In the genomic region with DNA sequence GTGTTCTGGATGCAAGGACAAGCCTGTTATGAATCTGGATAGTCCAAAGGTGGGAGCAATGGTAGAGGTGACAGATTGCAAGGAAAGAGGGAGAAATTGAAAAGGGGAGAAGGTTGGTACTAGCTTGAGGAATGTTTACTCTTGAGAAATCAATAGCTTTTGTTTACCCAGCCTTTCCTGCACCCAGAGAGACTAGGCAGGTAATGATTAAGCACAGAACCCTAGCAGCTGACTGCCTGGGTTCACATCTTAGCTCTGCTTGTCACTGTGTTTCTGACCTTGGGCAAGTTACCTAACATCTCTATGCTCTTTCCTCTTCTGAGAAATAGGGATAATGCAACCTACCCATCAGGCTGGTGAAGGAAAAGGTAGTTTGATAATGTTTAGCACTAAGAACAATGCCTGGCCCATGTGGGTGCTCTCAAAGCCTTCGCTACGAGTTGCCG, we compare ENCODE assay signal across 1 cellular context.
TF ChIP-seq lines count a peak whose summit lies in the region.

No MANE protein-coding gene starts in this region.

TF ChIP-seq in HepG2, 621 proteins besides CTCF, POLR2A, EP300 and RAD21 (continued from another document and continues in another):
- TF ChIP-seq, protein P1, sequence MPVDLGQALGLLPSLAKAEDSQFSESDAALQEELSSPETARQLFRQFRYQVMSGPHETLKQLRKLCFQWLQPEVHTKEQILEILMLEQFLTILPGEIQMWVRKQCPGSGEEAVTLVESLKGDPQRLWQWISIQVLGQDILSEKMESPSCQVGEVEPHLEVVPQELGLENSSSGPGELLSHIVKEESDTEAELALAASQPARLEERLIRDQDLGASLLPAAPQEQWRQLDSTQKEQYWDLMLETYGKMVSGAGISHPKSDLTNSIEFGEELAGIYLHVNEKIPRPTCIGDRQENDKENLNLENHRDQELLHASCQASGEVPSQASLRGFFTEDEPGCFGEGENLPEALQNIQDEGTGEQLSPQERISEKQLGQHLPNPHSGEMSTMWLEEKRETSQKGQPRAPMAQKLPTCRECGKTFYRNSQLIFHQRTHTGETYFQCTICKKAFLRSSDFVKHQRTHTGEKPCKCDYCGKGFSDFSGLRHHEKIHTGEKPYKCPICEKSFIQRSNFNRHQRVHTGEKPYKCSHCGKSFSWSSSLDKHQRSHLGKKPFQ (CRISPR knock-in tag; IDR thresholded peaks at IDR 0.05; ENCODE audit: insufficient replicate concordance) = no peak
- TF ChIP-seq MAF1 (CRISPR knock-in tag; IDR thresholded peaks at IDR 0.05; ENCODE audit: borderline replicate concordance) = no peak
- no peak for TF ChIP-seq PCBP1 (IDR thresholded peaks at IDR 0.05; ENCODE audit: borderline replicate concordance, low read depth, low read length)
- TF ChIP-seq ZFP90 (CRISPR knock-in tag; IDR thresholded peaks at IDR 0.05; ENCODE audit: borderline replicate concordance) = peak; percentile 65; the same call in 1 of the 2 replicates
- peak; percentile 98 for TF ChIP-seq FOXJ3 (CRISPR knock-in tag; IDR thresholded peaks at IDR 0.05; ENCODE audit: borderline replicate concordance)
- TF ChIP-seq, protein P2, sequence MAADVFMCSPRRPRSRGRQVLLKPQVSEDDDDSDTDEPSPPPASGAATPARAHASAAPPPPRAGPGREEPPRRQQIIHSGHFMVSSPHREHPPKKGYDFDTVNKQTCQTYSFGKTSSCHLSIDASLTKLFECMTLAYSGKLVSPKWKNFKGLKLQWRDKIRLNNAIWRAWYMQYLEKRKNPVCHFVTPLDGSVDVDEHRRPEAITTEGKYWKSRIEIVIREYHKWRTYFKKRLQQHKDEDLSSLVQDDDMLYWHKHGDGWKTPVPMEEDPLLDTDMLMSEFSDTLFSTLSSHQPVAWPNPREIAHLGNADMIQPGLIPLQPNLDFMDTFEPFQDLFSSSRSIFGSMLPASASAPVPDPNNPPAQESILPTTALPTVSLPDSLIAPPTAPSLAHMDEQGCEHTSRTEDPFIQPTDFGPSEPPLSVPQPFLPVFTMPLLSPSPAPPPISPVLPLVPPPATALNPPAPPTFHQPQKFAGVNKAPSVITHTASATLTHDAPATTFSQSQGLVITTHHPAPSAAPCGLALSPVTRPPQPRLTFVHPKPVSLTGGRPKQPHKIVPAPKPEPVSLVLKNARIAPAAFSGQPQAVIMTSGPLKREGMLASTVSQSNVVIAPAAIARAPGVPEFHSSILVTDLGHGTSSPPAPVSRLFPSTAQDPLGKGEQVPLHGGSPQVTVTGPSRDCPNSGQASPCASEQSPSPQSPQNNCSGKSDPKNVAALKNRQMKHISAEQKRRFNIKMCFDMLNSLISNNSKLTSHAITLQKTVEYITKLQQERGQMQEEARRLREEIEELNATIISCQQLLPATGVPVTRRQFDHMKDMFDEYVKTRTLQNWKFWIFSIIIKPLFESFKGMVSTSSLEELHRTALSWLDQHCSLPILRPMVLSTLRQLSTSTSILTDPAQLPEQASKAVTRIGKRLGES (CRISPR knock-in tag; IDR thresholded peaks at IDR 0.05; ENCODE audit: borderline replicate concordance) = no peak
- no peak for TF ChIP-seq ATRX (CRISPR knock-in tag; IDR thresholded peaks at IDR 0.05; ENCODE audit: borderline replicate concordance)
- peak; percentile 98 for TF ChIP-seq NFKBIZ (CRISPR knock-in tag; IDR thresholded peaks at IDR 0.05)
- TF ChIP-seq, protein P3, sequence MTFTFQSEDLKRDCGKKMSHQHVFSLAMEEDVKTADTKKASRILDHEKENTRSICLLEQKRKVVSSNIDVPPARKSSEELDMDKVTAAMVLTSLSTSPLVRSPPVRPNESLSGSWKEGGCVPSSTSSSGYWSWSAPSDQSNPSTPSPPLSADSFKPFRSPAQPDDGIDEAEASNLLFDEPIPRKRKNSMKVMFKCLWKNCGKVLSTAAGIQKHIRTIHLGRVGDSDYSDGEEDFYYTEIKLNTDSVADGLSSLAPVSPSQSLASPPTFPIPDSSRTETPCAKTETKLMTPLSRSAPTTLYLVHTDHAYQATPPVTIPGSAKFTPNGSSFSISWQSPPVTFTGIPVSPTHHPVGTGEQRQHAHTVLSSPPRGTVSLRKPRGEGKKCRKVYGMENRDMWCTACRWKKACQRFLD (CRISPR knock-in tag; IDR thresholded peaks at IDR 0.05; ENCODE audit: borderline replicate concordance) = no peak
- peak; percentile 81 for TF ChIP-seq TBX2 (CRISPR knock-in tag; IDR thresholded peaks at IDR 0.05; ENCODE audit: borderline replicate concordance)
- TF ChIP-seq, protein P4, sequence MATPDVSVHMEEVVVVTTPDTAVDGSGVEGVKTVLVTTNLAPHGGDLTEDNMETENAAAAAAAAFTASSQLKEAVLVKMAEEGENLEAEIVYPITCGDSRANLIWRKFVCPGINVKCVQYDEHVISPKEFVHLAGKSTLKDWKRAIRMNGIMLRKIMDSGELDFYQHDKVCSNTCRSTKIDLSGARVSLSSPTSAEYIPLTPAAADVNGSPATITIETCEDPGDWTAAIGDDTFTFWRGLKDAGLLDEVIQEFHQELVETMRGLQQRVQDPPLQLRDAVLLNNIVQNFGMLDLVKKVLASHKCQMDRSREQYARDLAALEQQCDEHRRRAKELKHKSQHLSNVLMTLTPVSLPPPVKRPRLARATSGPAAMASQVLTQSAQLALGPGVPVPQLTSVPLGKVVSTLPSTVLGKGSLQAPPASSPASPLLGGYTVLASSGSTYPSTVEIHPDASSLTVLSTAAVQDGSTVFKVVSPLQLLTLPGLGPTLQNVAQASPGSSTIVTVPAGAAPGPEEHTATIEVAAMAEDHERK (CRISPR knock-in tag; IDR thresholded peaks at IDR 0.05; ENCODE audit: low read depth) = 0 out of 2 replicates have a peak, but pooled peaks have one; percentile 6
- TF ChIP-seq, protein P5, sequence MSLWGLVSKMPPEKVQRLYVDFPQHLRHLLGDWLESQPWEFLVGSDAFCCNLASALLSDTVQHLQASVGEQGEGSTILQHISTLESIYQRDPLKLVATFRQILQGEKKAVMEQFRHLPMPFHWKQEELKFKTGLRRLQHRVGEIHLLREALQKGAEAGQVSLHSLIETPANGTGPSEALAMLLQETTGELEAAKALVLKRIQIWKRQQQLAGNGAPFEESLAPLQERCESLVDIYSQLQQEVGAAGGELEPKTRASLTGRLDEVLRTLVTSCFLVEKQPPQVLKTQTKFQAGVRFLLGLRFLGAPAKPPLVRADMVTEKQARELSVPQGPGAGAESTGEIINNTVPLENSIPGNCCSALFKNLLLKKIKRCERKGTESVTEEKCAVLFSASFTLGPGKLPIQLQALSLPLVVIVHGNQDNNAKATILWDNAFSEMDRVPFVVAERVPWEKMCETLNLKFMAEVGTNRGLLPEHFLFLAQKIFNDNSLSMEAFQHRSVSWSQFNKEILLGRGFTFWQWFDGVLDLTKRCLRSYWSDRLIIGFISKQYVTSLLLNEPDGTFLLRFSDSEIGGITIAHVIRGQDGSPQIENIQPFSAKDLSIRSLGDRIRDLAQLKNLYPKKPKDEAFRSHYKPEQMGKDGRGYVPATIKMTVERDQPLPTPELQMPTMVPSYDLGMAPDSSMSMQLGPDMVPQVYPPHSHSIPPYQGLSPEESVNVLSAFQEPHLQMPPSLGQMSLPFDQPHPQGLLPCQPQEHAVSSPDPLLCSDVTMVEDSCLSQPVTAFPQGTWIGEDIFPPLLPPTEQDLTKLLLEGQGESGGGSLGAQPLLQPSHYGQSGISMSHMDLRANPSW (CRISPR knock-in tag; IDR thresholded peaks at IDR 0.05; ENCODE audit: borderline replicate concordance) = peak; percentile 70; the same call in 1 of the 2 replicates
- no peak for TF ChIP-seq SNAI1 (CRISPR knock-in tag; IDR thresholded peaks at IDR 0.05; ENCODE audit: borderline replicate concordance)
- TF ChIP-seq, protein P6, sequence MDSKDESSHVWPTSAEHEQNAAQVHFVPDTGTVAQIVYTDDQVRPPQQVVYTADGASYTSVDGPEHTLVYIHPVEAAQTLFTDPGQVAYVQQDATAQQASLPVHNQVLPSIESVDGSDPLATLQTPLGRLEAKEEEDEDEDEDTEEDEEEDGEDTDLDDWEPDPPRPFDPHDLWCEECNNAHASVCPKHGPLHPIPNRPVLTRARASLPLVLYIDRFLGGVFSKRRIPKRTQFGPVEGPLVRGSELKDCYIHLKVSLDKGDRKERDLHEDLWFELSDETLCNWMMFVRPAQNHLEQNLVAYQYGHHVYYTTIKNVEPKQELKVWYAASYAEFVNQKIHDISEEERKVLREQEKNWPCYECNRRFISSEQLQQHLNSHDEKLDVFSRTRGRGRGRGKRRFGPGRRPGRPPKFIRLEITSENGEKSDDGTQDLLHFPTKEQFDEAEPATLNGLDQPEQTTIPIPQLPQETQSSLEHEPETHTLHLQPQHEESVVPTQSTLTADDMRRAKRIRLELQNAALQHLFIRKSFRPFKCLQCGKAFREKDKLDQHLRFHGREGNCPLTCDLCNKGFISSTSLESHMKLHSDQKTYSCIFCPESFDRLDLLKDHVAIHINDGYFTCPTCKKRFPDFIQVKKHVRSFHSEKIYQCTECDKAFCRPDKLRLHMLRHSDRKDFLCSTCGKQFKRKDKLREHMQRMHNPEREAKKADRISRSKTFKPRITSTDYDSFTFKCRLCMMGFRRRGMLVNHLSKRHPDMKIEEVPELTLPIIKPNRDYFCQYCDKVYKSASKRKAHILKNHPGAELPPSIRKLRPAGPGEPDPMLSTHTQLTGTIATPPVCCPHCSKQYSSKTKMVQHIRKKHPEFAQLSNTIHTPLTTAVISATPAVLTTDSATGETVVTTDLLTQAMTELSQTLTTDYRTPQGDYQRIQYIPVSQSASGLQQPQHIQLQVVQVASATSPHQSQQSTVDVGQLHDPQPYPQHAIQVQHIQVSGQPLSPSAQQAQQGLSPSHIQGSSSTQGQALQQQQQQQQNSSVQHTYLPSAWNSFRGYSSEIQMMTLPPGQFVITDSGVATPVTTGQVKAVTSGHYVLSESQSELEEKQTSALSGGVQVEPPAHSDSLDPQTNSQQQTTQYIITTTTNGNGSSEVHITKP (CRISPR knock-in tag; IDR thresholded peaks at IDR 0.05; ENCODE audit: low read depth) = 0 out of 2 replicates have a peak, but pooled peaks have one; percentile 50
- TF ChIP-seq ZNF546 (CRISPR knock-in tag; conservative IDR thresholded peaks at IDR 0.05) = no peak
- no peak for TF ChIP-seq ADNP (CRISPR knock-in tag; IDR thresholded peaks at IDR 0.05)
- TF ChIP-seq ZFP36L1 (CRISPR knock-in tag; IDR thresholded peaks at IDR 0.05) = no peak
- no peak for TF ChIP-seq RNF2 (conservative IDR thresholded peaks at IDR 0.05; ENCODE audit: low read depth)
- TF ChIP-seq GATA4 (IDR thresholded peaks at IDR 0.05; ENCODE audit: borderline replicate concordance, low read depth) = peak; percentile 49; the same call in 1 of the 2 replicates
- peak; percentile 100 for TF ChIP-seq GATAD2A (CRISPR knock-in tag; IDR thresholded peaks at IDR 0.05)
- TF ChIP-seq ZNF660 (CRISPR knock-in tag; IDR thresholded peaks at IDR 0.05; ENCODE audit: borderline replicate concordance, low read depth) = no peak
- peak; percentile 64; the same call in 1 of the 2 replicates for TF ChIP-seq KLF6 (CRISPR knock-in tag; IDR thresholded peaks at IDR 0.05)
- peak; percentile 99 for TF ChIP-seq RBM22 (optimal IDR thresholded peaks at IDR 0.05; ENCODE audit: low read length)
- no peak for TF ChIP-seq POLR2AphosphoS5 (IDR thresholded peaks at IDR 0.05; ENCODE audit: low read depth, low read length)
- peak; percentile 65; the same call in 1 of the 2 replicates for TF ChIP-seq KDM4B (CRISPR knock-in tag; IDR thresholded peaks at IDR 0.05)
- peak; percentile 82; the same call in 1 of the 2 replicates for TF ChIP-seq KAT8 (CRISPR knock-in tag; IDR thresholded peaks at IDR 0.05)
- peak; percentile 73; the same call in 1 of the 2 replicates for TF ChIP-seq ATF1 (CRISPR knock-in tag; IDR thresholded peaks at IDR 0.05)
- peak; percentile 78 for TF ChIP-seq GATAD1 (CRISPR knock-in tag; IDR thresholded peaks at IDR 0.05)
- peak; percentile 53; the same call in 1 of the 2 replicates for TF ChIP-seq ZNF350 (CRISPR knock-in tag; IDR thresholded peaks at IDR 0.05; ENCODE audit: borderline replicate concordance, low read depth)
- TF ChIP-seq CCAR2 (optimal IDR thresholded peaks at IDR 0.05; ENCODE audit: low read depth, low read length) = no peak
- no peak; the same call in 1 of the 2 replicates for TF ChIP-seq SSRP1 (CRISPR knock-in tag; IDR thresholded peaks at IDR 0.05)
- TF ChIP-seq JARID2 (CRISPR knock-in tag; IDR thresholded peaks at IDR 0.05; ENCODE audit: insufficient replicate concordance) = no peak
- TF ChIP-seq ZNF20 (CRISPR knock-in tag; IDR thresholded peaks at IDR 0.05) = no peak
- no peak for TF ChIP-seq ZNF790 (CRISPR knock-in tag; IDR thresholded peaks at IDR 0.05; ENCODE audit: borderline replicate concordance)
- peak; percentile 93; the same call in 1 of the 2 replicates for TF ChIP-seq ZKSCAN8 (CRISPR knock-in tag; IDR thresholded peaks at IDR 0.05; ENCODE audit: borderline replicate concordance)
- TF ChIP-seq, protein P7, sequence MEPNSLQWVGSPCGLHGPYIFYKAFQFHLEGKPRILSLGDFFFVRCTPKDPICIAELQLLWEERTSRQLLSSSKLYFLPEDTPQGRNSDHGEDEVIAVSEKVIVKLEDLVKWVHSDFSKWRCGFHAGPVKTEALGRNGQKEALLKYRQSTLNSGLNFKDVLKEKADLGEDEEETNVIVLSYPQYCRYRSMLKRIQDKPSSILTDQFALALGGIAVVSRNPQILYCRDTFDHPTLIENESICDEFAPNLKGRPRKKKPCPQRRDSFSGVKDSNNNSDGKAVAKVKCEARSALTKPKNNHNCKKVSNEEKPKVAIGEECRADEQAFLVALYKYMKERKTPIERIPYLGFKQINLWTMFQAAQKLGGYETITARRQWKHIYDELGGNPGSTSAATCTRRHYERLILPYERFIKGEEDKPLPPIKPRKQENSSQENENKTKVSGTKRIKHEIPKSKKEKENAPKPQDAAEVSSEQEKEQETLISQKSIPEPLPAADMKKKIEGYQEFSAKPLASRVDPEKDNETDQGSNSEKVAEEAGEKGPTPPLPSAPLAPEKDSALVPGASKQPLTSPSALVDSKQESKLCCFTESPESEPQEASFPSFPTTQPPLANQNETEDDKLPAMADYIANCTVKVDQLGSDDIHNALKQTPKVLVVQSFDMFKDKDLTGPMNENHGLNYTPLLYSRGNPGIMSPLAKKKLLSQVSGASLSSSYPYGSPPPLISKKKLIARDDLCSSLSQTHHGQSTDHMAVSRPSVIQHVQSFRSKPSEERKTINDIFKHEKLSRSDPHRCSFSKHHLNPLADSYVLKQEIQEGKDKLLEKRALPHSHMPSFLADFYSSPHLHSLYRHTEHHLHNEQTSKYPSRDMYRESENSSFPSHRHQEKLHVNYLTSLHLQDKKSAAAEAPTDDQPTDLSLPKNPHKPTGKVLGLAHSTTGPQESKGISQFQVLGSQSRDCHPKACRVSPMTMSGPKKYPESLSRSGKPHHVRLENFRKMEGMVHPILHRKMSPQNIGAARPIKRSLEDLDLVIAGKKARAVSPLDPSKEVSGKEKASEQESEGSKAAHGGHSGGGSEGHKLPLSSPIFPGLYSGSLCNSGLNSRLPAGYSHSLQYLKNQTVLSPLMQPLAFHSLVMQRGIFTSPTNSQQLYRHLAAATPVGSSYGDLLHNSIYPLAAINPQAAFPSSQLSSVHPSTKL (CRISPR knock-in tag; IDR thresholded peaks at IDR 0.05) = peak; percentile 99
- TF ChIP-seq, protein P8, sequence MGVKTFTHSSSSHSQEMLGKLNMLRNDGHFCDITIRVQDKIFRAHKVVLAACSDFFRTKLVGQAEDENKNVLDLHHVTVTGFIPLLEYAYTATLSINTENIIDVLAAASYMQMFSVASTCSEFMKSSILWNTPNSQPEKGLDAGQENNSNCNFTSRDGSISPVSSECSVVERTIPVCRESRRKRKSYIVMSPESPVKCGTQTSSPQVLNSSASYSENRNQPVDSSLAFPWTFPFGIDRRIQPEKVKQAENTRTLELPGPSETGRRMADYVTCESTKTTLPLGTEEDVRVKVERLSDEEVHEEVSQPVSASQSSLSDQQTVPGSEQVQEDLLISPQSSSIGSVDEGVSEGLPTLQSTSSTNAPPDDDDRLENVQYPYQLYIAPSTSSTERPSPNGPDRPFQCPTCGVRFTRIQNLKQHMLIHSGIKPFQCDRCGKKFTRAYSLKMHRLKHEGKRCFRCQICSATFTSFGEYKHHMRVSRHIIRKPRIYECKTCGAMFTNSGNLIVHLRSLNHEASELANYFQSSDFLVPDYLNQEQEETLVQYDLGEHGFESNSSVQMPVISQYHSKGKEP (CRISPR knock-in tag; IDR thresholded peaks at IDR 0.05) = 0 out of 2 replicates have a peak, but pooled peaks have one; percentile 20
- no peak for TF ChIP-seq GTF3A (CRISPR knock-in tag; conservative IDR thresholded peaks at IDR 0.05)
